Comparison of ENCODE assay signal across 8 cellular contexts in the genomic region with DNA sequence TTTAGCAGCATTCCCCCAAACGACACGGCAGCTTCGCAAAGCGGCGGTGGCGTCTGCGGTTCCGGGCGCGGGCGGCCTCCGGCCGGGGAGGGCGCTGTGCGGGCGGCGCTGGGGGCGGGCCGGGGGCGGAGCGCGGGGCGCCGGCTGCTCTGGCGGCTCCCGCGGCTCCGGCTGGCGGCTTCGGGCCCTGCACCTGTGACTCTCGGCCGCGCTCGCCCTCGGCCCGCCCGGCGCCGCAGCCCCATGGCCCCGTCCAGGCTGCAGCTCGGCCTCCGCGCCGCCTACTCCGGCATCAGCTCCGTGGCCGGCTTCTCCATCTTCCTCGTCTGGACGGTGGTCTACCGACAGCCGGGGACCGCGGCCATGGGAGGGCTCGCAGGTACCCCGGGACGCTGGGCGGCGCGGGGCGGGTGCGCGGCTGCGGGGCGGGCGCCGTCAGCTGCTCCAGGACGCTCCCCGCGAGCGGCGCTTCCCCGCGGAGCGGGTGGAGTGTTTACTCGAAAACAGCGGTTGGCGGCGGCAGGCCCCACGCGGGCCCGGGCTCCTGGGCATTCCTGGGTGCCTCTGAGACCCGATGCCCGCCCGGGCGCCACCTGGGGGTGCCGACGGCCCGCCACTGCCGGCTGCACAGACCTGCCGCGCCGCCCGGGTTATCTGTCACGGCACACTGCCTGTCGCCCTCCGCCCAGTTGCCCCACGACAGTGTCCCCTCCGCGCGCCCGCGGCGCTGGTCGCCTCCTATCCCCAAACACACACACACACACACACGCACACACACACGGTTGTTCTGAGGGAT. TPM values are rescaled to one million over a fixed set of nuclear protein-coding genes. Genes with fewer than 3 reads are reported as not detected.
DNase-seq lines count a peak whose midpoint lies in the region; ATAC-seq and TF ChIP-seq lines count a peak whose summit lies in the region.

TSS of gene SLC48A1 (plus strand) at position 177 of the 796 bp plus-strand sequence. CDS start at position 244, 67 bp downstream.

- TF ChIP-seq CTCF in GM10248 (IDR thresholded peaks at IDR 0.05; ENCODE audit: control extremely low read depth, extremely low read depth, low read depth, missing control alignments) (peak; percentile 41), astrocyte of the spinal cord (IDR thresholded peaks at IDR 0.05; ENCODE audit: low read depth, low read length) (peak; percentile 29), gastrocnemius medialis (IDR thresholded peaks at IDR 0.05 in 4 of 5, conservative IDR thresholded peaks at IDR 0.05 in 1 of 5) (peak; percentile 20 to 66 (median 28))

- H3K27ac ChIP-seq in iPS DF 6.9 (ENCODE audit: low read length) (no peak within 1 kb of the TSS), gastrocnemius medialis (peak within 1 kb of the TSS; percentile 76 to 93 (median 90))

- H3K36me3 ChIP-seq in iPS DF 6.9 (ENCODE audit: control insufficient read depth, insufficient read depth, low read length) (no peaks in the 10 kb centered on the region), gastrocnemius medialis (no peaks in the 10 kb centered on the region)

- peaks cover 7% of the 10 kb centered on the region for H3K4me1 ChIP-seq in iPS DF 6.9 (ENCODE audit: control insufficient read depth, insufficient read depth, low read length)
- peaks cover 46 to 55% of the 10 kb centered on the region in 2 donors for H3K4me1 ChIP-seq in gastrocnemius medialis

- peak within 1 kb of the TSS; percentile 51 for H3K4me3 ChIP-seq in astrocyte of the spinal cord (ENCODE audit: low read depth, low read length)
- H3K4me3 ChIP-seq in iPS DF 6.9 (ENCODE audit: low read length): peak within 1 kb of the TSS; percentile 43; the same call in 1 of the 2 replicates
- peak within 1 kb of the TSS; percentile 70 to 97 (median 79) for H3K4me3 ChIP-seq in gastrocnemius medialis

- DNase-seq in GM10248 (ENCODE audit: extremely low spot score) (peak; percentile 91), LHCN-M2 (ENCODE audit: low read depth) (peak; percentile 38), T-helper 22 cell (ENCODE audit: low read depth) (peak; percentile 52), astrocyte of the spinal cord (ENCODE audit: low read depth, low spot score) (no peak), iPS DF 6.9 (ENCODE audit: low read depth, low spot score) (no peak), gastrocnemius medialis (peak; percentile 54 to 58), KBM-7 (no peak)

- peak; percentile 78 for ATAC-seq in GM21786 (IDR thresholded peaks at IDR 0.05; ENCODE audit: unreplicated experiment)
- ATAC-seq in gastrocnemius medialis: peak; percentile 81 to 82

- CTCF ChIA-PET in GM10248 (lab: Yijun Ruan, JAX): interaction anchor here (1.1 to 35.8 kb wide), 9 partner anchors 8 to 97 kb away, joined by 3 to 1524 read pairs (median 7); partner anchors contain the start of genes ENDOU, RAPGEF3 and RPAP3

- H3K27me3 ChIP-seq in iPS DF 6.9 (ENCODE audit: control insufficient read depth, insufficient read depth, low read length) (no peaks in the 10 kb centered on the region), gastrocnemius medialis (no peaks in the 10 kb centered on the region)

- intact Hi-C loops in gastrocnemius medialis (cut with DNase I; ENCODE audit: low total_unique reads): loop anchor here (2.0 kb wide), 1 partner anchor 66 kb away; no protein-coding TSS in a partner anchor

- POLR2A ChIA-PET in GM10248 (lab: Yijun Ruan, JAX): no interaction called here

- in situ Hi-C loops in astrocyte of the spinal cord (cut with HindIII; ENCODE audit: low sequenced_read_pairs) (no loop called here), gastrocnemius medialis (cut with MboI; ENCODE audit: low sequenced_read_pairs in 4 of 4) (loop anchor here in 2 of 4 donors (10.0 kb wide), 1 partner anchor 58 kb away; no protein-coding TSS in a partner anchor), KBM-7 (cut with MboI; ENCODE audit: low pct_unique_long_range_greater_than_20kb, low sequenced_read_pairs) (no loop called here)

- TF ChIP-seq POLR2A in gastrocnemius medialis (IDR thresholded peaks at IDR 0.05): peak; percentile 59 to 71

- no peaks in the 10 kb centered on the region for H3K9me3 ChIP-seq in iPS DF 6.9 (ENCODE audit: control insufficient read depth, insufficient read depth, low read length)
- H3K9me3 ChIP-seq in gastrocnemius medialis: no peaks in the 10 kb centered on the region

- no CpG with 5 or more reads among the region's 106 CpGs for WGBS in iPS DF 6.9 (ENCODE audit: insufficient coverage, insufficient read length)

RNA-seq across cellular contexts. Expression of gene SLC48A1, which starts in this region (rescaled TPM):
- 3.3 and 6.1 TPM in 2 replicates for total RNA-seq in LHCN-M2 (2014; rRNA removed)
- 8.0 TPM for polyA plus RNA-seq in LHCN-M2 (2012)
- total RNA-seq in gastrocnemius medialis: 10 to 100 TPM; 28.3 to 62.6 (median 45.6) TPM

Comparison
In these comparisons a context has a peak if more than half of its experiments do, and no peak if none do; other contexts are left out.
1. DNase-seq: peak in GM10248 (single experiment), LHCN-M2 (single experiment), T-helper 22 cell (single experiment) and gastrocnemius medialis (2 of 2); none in astrocyte of the spinal cord (single experiment), iPS DF 6.9 (single experiment) and KBM-7 (single experiment).
2. Peak in every context shown above with its lines, with median percentiles within 50 percentile points of each other: CTCF ChIP-seq and H3K4me3 ChIP-seq.